ENCODE assay signal across 13 cellular contexts in the genomic region with DNA sequence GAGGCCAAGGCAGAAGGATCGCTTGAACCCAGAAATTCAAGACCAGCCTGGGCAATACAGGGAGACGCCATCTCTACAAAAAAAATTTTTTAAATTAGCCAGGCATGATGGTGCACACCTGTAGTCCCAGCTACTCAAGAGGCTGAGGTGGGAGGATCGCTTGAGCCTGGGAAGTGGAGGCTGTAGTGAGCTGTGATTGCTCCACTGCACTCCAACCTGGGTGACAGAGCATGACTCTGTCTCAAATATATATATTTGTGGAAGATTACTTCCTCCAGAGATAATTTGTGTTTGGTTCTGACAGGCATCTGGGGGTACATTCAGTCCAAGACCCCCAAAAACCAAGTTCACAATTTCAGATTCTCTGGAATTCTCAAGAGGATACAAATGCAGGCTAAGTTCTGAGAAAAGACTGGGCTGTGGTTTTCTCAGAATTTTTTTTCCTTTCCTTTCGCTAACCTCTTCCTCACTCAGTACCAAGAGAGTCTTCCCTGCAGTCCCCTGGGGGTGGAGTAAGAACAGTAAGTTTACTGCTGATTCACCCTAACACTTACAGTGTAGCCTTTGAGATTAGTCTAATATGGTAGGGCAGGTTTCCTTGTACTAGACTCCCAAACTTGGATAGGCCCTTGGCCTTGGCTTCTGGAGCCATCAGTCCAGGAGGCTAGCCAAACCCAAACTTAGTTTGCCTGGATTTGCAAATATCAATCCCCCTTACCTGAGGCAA. TPM values are rescaled to one million over a fixed set of nuclear protein-coding genes. Genes with fewer than 3 reads are reported as not detected.
DNase-seq lines count a peak whose midpoint lies in the region; ATAC-seq lines count a peak whose summit lies in the region.
"Had no signal": no experiment of that assay in that cellular context is flagged by ENCODE, and none has a peak within 500 bp of the region (broad histone marks: within the 10 kb centered on the region; RNA-seq: fewer than 3 reads in every experiment).

No MANE protein-coding gene starts in this region.

- H3K4me1 ChIP-seq in BLaER1 = peaks cover 35% of the 10 kb centered on the region
- no peaks in the 10 kb centered on the region for H3K4me1 ChIP-seq in right cardiac atrium (ENCODE audit: control insufficient read depth, insufficient read depth, low read length)

- peaks cover 7% of the 10 kb centered on the region; the same call in 1 of the 2 replicates for H4K20me1 ChIP-seq in BLaER1

- no peak overlapping the region for H3K9ac ChIP-seq in BLaER1
- H3K9ac ChIP-seq: GM23248 had no signal

- H3K27me3 ChIP-seq in BLaER1 (no peaks in the 10 kb centered on the region), right cardiac atrium (ENCODE audit: control insufficient read depth, insufficient read depth) (no peaks in the 10 kb centered on the region)

- intact Hi-C loops in right cardiac atrium (cut with DNase I) = no loop called here

- H3K27ac ChIP-seq in BLaER1 (no peak overlapping the region), right cardiac atrium (ENCODE audit: low read length) (no peak overlapping the region)
- H3K27ac ChIP-seq: GM23248 had no signal

- H3K4me3 ChIP-seq in BLaER1 (no peak overlapping the region), right cardiac atrium (ENCODE audit: low read length) (no peak overlapping the region)
- H3K4me3 ChIP-seq: GM23248 had no signal

- ATAC-seq in GM19328 (IDR thresholded peaks at IDR 0.05; ENCODE audit: unreplicated experiment) (no peak), HG02642 (IDR thresholded peaks at IDR 0.05; ENCODE audit: poor library complexity, unreplicated experiment) (no peak), right cardiac atrium (no peak)

- H3K36me3 ChIP-seq in BLaER1 = peaks cover 39% of the 10 kb centered on the region; the same call in 1 of the 2 replicates

- 87% methylated on average over 4 of the region's 4 CpGs for WGBS in right cardiac atrium

- no peaks in the 10 kb centered on the region for H3K9me3 ChIP-seq in BLaER1
- H3K9me3 ChIP-seq in right cardiac atrium (ENCODE audit: control insufficient read depth, low read length) = no peaks in the 10 kb centered on the region

- H3K4me2 ChIP-seq in BLaER1 = peak overlapping the region; percentile 66

- DNase-seq in KG1 (lab: John Stamatoyannopoulos, UW) (peak; percentile 39), kidney tubule cell (ENCODE audit: low spot score) (peak; percentile 7), NCI-H1092 treated with DMSO at 0.1 percent for 48 hours (lab: John Stamatoyannopoulos, UW) (no peak), right cardiac atrium (no peak)
- DNase-seq in activated CD8-positive, alpha-beta memory T cell treated with anti-CD3 and anti-CD28 coated beads, Interleukin-2, amount 50 U/mL, for 48 hours = peak; percentile 43
- DNase-seq: GM23248, islet precursor cell, NCI-H1694 treated with DMSO at 0.1 percent for 48 hours had no signal

RNA-seq across cellular contexts. Expression of a gene that starts 15.1 kb away (rescaled TPM):
- total RNA-seq in right cardiac atrium = 1 to 10 TPM; 1.9 to 2.9 (median 2.4) TPM
- 1.8 TPM for polyA plus RNA-seq in right cardiac atrium

RNA-seq across cellular contexts. Expression of a gene that starts 24.1 kb away (rescaled TPM):
- total RNA-seq in right cardiac atrium = 10 to 100 TPM; 37.0 to 42.3 (median 39.3) TPM
- 46.6 TPM for polyA plus RNA-seq in right cardiac atrium

RNA-seq across cellular contexts. Expression of a gene that starts 24.2 kb away (rescaled TPM):
- not detected for total RNA-seq in right cardiac atrium
- not detected for polyA plus RNA-seq in right cardiac atrium
- total RNA-seq: cerebellum, GM23248 had no signal
- polyA plus RNA-seq: GM23248, neural cell had no signal

RNA-seq across cellular contexts. Expression of a gene that starts 35.3 kb away (rescaled TPM):
- not detected for total RNA-seq in right cardiac atrium
- not detected for polyA plus RNA-seq in right cardiac atrium
- total RNA-seq: cerebellum, GM23248 had no signal
- polyA plus RNA-seq: GM23248, neural cell had no signal

RNA-seq across cellular contexts. Expression of a gene that starts 39.2 kb away (rescaled TPM):
- 1 to 10 TPM in 1 of 4 donors, under 1 TPM in 3; 0.28 to 1.3 (median 0.71) TPM for total RNA-seq in right cardiac atrium
- 0.14 TPM for polyA plus RNA-seq in right cardiac atrium
- total RNA-seq: cerebellum, GM23248 had no signal
- polyA plus RNA-seq: neural cell had no signal

Comparison
In these comparisons a context has a peak if more than half of its experiments do, and no peak if none do; other contexts are left out.
1. DNase-seq: peak in KG1 (single experiment), activated CD8-positive, alpha-beta memory T cell treated with anti-CD3 and anti-CD28 coated beads, Interleukin-2, amount 50 U/mL, for 48 hours (single experiment) and kidney tubule cell (single experiment); none in NCI-H1092 treated with DMSO at 0.1 percent for 48 hours (single experiment) and right cardiac atrium (0 of 3).